In the genomic region with DNA sequence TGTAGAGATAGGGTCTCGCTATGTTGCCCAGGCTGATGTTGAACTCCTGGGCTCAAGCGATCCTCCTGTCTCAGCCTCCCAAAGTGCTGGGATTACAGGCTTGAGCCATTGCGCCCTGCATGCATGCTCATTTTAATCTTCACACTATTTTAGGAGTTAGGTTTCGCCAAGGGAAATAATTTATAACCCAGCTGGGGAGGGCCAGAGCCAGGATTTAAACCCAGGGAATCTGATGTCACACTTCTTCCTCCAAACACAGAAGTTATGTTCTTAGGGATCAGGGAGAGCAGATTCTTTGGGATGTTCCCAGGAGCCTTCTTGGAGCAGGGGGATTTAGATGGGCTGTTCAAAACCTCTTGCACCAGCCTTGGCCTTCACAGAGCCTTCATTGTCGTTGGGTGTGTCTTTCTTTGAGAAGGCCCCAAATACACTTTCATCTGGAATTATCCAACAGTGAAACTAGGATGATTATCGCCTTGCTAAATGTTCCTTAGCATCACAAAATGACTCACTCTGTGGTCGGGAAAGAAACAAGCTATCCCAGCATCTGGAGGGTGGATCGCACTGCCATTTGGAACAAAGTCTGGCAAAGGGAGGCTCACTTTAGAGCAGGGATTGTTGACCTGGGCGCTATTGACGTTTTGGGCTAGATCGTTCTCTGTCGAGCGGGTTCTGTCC, we compare ENCODE assay signal across 22 cellular contexts. TPM values are rescaled to one million over a fixed set of nuclear protein-coding genes. Genes with fewer than 3 reads are reported as not detected.
DNase-seq lines count a peak whose midpoint lies in the region; ATAC-seq and TF ChIP-seq lines count a peak whose summit lies in the region.
"Had no signal": no experiment of that assay in that cellular context is flagged by ENCODE, and none has a peak within 500 bp of the region (broad histone marks: within the 10 kb centered on the region; RNA-seq: fewer than 3 reads in every experiment).

No MANE protein-coding gene starts in this region.

- H3K4me1 ChIP-seq in left ventricle myocardium inferior (peaks cover 10% of the 10 kb centered on the region), right atrium auricular region (no peaks in the 10 kb centered on the region), mammary epithelial cell (ENCODE audit: insufficient read depth, low read length) (no peaks in the 10 kb centered on the region)
- H3K4me1 ChIP-seq: foreskin keratinocyte, SJSA1 had no signal

- H3K4me3 ChIP-seq in left ventricle myocardium inferior (no peak overlapping the region), right atrium auricular region (no peak overlapping the region), mammary epithelial cell (replicated peaks in 1 of 3; ENCODE audit: insufficient read depth in 1 of 3, low read depth in 2 of 3, low read length in 3 of 3) (no peak overlapping the region)
- H3K4me3 ChIP-seq: SJSA1 had no signal

- no TSS peak for BruUV-seq in mammary epithelial cell (replicated peaks; lab: Mats Ljungman, UMichigan)

- intact Hi-C loops in left ventricle myocardium inferior (cut with micrococcal nuclease): no loop called here
- intact Hi-C loops in mammary epithelial cell (cut with micrococcal nuclease): no loop called here

- DNase-seq in left ventricle myocardium inferior (no peak), right atrium auricular region (ENCODE audit: low spot score) (no peak), mammary epithelial cell (peak; percentile 56), nephron progenitor cell (no peak), NCI-H1417 (lab: John Stamatoyannopoulos, UW) (no peak)
- no peak for DNase-seq in natural killer cell treated with Interleukin-12 subunit alpha and Interleukin-12 subunit beta and Interleukin-15 and Interleukin-18, amount 100 ng/mL, for 72 hours (ENCODE audit: low spot score)
- no peak for DNase-seq in activated CD8-positive, alpha-beta memory T cell treated with anti-CD3 and anti-CD28 coated beads, Interleukin-2, amount 50 U/mL, for 48 hours
- DNase-seq: activated CD4-positive, alpha-beta T cell treated with anti-CD3 and anti-CD28 coated beads for 48 hours; activated naive CD4-positive, alpha-beta T cell treated with anti-CD3 and anti-CD28 coated beads, Interleukin-2, amount 50 U/mL, for 16 hours; activated T-cell treated with anti-CD3 and anti-CD28 coated beads for 4 hours; caudate nucleus; CD8-positive, alpha-beta memory T cell; effector CD4-positive, alpha-beta T cell; foreskin keratinocyte; NCI-H1417 treated with DMSO at 0.1 percent for 48 hours; T1000 had no signal

- in situ Hi-C loops in mammary epithelial cell (cut with MboI; ENCODE audit: low sequenced_read_pairs in 2 of 2): no loop called here

- peak overlapping the region; percentile 32 for H3K27ac Mint-ChIP-seq in nephron progenitor cell
- H3K27ac Mint-ChIP-seq in natural killer cell treated with Interleukin-12 subunit alpha and Interleukin-12 subunit beta and Interleukin-15 and Interleukin-18, amount 100 ng/mL, for 72 hours: no peak overlapping the region

- no peaks in the 10 kb centered on the region for H3K36me3 Mint-ChIP-seq in nephron progenitor cell (ENCODE audit: low read depth)
- no peaks in the 10 kb centered on the region for H3K36me3 Mint-ChIP-seq in natural killer cell treated with Interleukin-12 subunit alpha and Interleukin-12 subunit beta and Interleukin-15 and Interleukin-18, amount 100 ng/mL, for 72 hours
- H3K36me3 Mint-ChIP-seq: CD8-positive, alpha-beta memory T cell had no signal

- H2AFZ ChIP-seq in mammary epithelial cell (ENCODE audit: low read depth, low read length): no peak overlapping the region

- peaks cover 5% of the 10 kb centered on the region for H3K27me3 Mint-ChIP-seq in nephron progenitor cell (ENCODE audit: low read depth, poor library complexity)
- H3K27me3 Mint-ChIP-seq in natural killer cell treated with Interleukin-12 subunit alpha and Interleukin-12 subunit beta and Interleukin-15 and Interleukin-18, amount 100 ng/mL, for 72 hours: no peaks in the 10 kb centered on the region

- dilution Hi-C loops in mammary epithelial cell (cut with HindIII; ENCODE audit: low sequenced_read_pairs): no loop called here

- WGBS in mammary epithelial cell (ENCODE audit: low coverage, missing lambda C conversion rate): 91% methylated on average over 13 of the region's 13 CpGs

- H3K36me3 ChIP-seq in left ventricle myocardium inferior (no peaks in the 10 kb centered on the region), right atrium auricular region (no peaks in the 10 kb centered on the region), mammary epithelial cell (ENCODE audit: insufficient read depth, low read length) (no peaks in the 10 kb centered on the region)
- H3K36me3 ChIP-seq: SJSA1 had no signal

- no peaks in the 10 kb centered on the region for H3K79me2 ChIP-seq in mammary epithelial cell (ENCODE audit: insufficient read depth, low read length)

- no peak overlapping the region for H3K4me2 ChIP-seq in mammary epithelial cell (ENCODE audit: insufficient read depth, low read depth, low read length)
- H3K4me2 ChIP-seq: KMS-11 had no signal

- ATAC-seq in natural killer cell treated with Interleukin-12 subunit alpha and Interleukin-12 subunit beta and Interleukin-15 and Interleukin-18, amount 100 ng/mL, for 72 hours: no peak
- no peak for ATAC-seq in HG03280 (IDR thresholded peaks at IDR 0.05; ENCODE audit: unreplicated experiment)
- ATAC-seq: foreskin keratinocyte, left lobe of liver had no signal

- H3K27ac ChIP-seq in left ventricle myocardium inferior (replicated peaks) (peak overlapping the region; percentile 16), right atrium auricular region (peak overlapping the region in 1 of 2 donors; percentile 62), mammary epithelial cell (ENCODE audit: insufficient read depth, low read depth, low read length) (no peak overlapping the region)
- H3K27ac ChIP-seq: foreskin keratinocyte, HL-60, KMS-11, SJSA1 had no signal

- H3K9me3 ChIP-seq in left ventricle myocardium inferior (replicated peaks) (no peaks in the 10 kb centered on the region), right atrium auricular region (no peaks in the 10 kb centered on the region), mammary epithelial cell (replicated peaks; ENCODE audit: insufficient read depth, low read length) (no peaks in the 10 kb centered on the region)
- H3K9me3 ChIP-seq: SJSA1 had no signal

- no peaks in the 10 kb centered on the region for H3K27me3 ChIP-seq in left ventricle myocardium inferior (ENCODE audit: low read depth)
- no peaks in the 10 kb centered on the region for H3K27me3 ChIP-seq in right atrium auricular region
- no peaks in the 10 kb centered on the region for H3K27me3 ChIP-seq in mammary epithelial cell (ENCODE audit: insufficient read depth, low read length)
- H3K27me3 ChIP-seq: foreskin keratinocyte, SJSA1 had no signal

- H3K4me1 Mint-ChIP-seq in nephron progenitor cell: peaks cover 5% of the 10 kb centered on the region
- H3K4me1 Mint-ChIP-seq in natural killer cell treated with Interleukin-12 subunit alpha and Interleukin-12 subunit beta and Interleukin-15 and Interleukin-18, amount 100 ng/mL, for 72 hours (ENCODE audit: low read depth in 2 of 2): peaks cover 0 to 4% of the 10 kb centered on the region in 2 donors
- H3K4me1 Mint-ChIP-seq: CD8-positive, alpha-beta memory T cell; nephron had no signal

- H3K9ac ChIP-seq in mammary epithelial cell (ENCODE audit: insufficient read depth, low read length): no peak overlapping the region
- H3K9ac ChIP-seq: KMS-11 had no signal

- H3K9me3 Mint-ChIP-seq in nephron progenitor cell: no peaks in the 10 kb centered on the region
- no peaks in the 10 kb centered on the region for H3K9me3 Mint-ChIP-seq in natural killer cell treated with Interleukin-12 subunit alpha and Interleukin-12 subunit beta and Interleukin-15 and Interleukin-18, amount 100 ng/mL, for 72 hours
- H3K9me3 Mint-ChIP-seq: CD8-positive, alpha-beta memory T cell; nephron had no signal

- CTCF ChIA-PET in mammary epithelial cell (lab: Charles Lee; ENCODE audit: low non-redundant PET): no interaction called here

- no peak for TF ChIP-seq CTCF in left ventricle myocardium inferior (IDR thresholded peaks at IDR 0.05; ENCODE audit: borderline replicate concordance)
- no peak for TF ChIP-seq CTCF in right atrium auricular region (IDR thresholded peaks at IDR 0.05)
- no peak for TF ChIP-seq CTCF in mammary epithelial cell (conservative IDR thresholded peaks at IDR 0.05 in 1 of 2, IDR thresholded peaks at IDR 0.05 in 1 of 2; ENCODE audit: extremely low read depth in 1 of 2, insufficient read depth in 1 of 2, low read depth in 1 of 2, low read length in 2 of 2)
- no peak for TF ChIP-seq CTCF in nephron progenitor cell (IDR thresholded peaks at IDR 0.05)

- H4K20me1 ChIP-seq in mammary epithelial cell (ENCODE audit: insufficient read depth, low read length): no peaks in the 10 kb centered on the region

- H3K4me3 Mint-ChIP-seq in nephron progenitor cell: no peak overlapping the region
- H3K4me3 Mint-ChIP-seq in natural killer cell treated with Interleukin-12 subunit alpha and Interleukin-12 subunit beta and Interleukin-15 and Interleukin-18, amount 100 ng/mL, for 72 hours: no peak overlapping the region
- H3K4me3 Mint-ChIP-seq: CD8-positive, alpha-beta memory T cell; nephron had no signal

RNA-seq across cellular contexts. Expression of a gene that starts 8.2 kb away (rescaled TPM):
- total RNA-seq in left ventricle myocardium inferior (156 TPM), right atrium auricular region (100 to 1,000 TPM in 1 of 2 donors, 10 to 100 TPM in 1; 99.5 to 199 TPM), mammary epithelial cell (100 to 1,000 TPM in 1 of 2 donors, 10 to 100 TPM in 1; 91.0 to 116 TPM)
- polyA plus RNA-seq in mammary epithelial cell: 80.4 TPM
- polyA minus RNA-seq in mammary epithelial cell: 76.0 TPM
- total RNA-seq in natural killer cell treated with Interleukin-12 subunit alpha and Interleukin-12 subunit beta and Interleukin-15 and Interleukin-18, amount 100 ng/mL, for 72 hours: 100 to 1,000 TPM; 140 to 143 TPM
